Comparison of ENCODE assay signal across 21 cellular contexts in the genomic region with DNA sequence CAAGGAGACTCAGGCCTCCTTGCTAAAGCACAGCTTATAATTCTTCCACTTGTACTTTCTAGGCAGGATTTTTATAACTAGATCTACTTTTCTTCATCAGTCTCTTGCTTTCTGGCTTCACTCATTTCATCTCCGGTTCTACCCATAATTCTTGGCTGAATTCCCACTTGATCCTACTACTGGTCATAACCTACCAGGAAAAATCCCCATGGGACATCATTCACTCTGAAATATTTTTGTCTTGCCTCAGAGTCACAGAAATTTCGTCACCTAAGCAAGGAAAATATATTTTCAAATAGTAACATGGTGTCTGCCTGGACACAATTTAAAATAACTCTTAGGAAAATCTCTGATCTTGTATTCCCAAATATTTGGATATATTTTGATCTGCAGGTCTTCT.
DNase-seq lines count a peak whose midpoint lies in the region; ATAC-seq, FAIRE-seq and TF ChIP-seq lines count a peak whose summit lies in the region.
"Had no signal": no experiment of that assay in that cellular context is flagged by ENCODE, and none has a peak within 500 bp of the region (broad histone marks: within the 10 kb centered on the region; RNA-seq: fewer than 3 reads in every experiment).

No MANE protein-coding gene starts in this region.

- H3K4me2 ChIP-seq in A549 (no peak overlapping the region), PC-3 (ENCODE audit: low read length) (peak overlapping the region; percentile 61)

- no peaks in the 10 kb centered on the region for H3K9me3 ChIP-seq in A549
- no peaks in the 10 kb centered on the region for H3K9me3 ChIP-seq in PC-3 (ENCODE audit: low read length)
- no peaks in the 10 kb centered on the region for H3K9me3 ChIP-seq in body of pancreas

- POLR2A ChIA-PET in A549 (lab: Yijun Ruan, JAX) = no interaction called here
- POLR2A ChIA-PET in PC-3 (lab: Charles Lee; ENCODE audit: unreplicated experiment) = no interaction called here

- no peak overlapping the region for H3K27ac ChIP-seq in A549
- peak overlapping the region; percentile 74 for H3K27ac ChIP-seq in PC-3 (ENCODE audit: low read length)
- H3K27ac ChIP-seq in epithelial cell of prostate = peak overlapping the region; percentile 35
- no peak overlapping the region for H3K27ac ChIP-seq in body of pancreas
- H3K27ac ChIP-seq: GM23248 had no signal

- H3K4me1 ChIP-seq in A549 (no peaks in the 10 kb centered on the region), PC-3 (ENCODE audit: insufficient read depth, low read length) (peaks cover 13% of the 10 kb centered on the region), body of pancreas (no peaks in the 10 kb centered on the region)

- BruUV-seq in PC-3 (replicated peaks; lab: Mats Ljungman, UMichigan) = no TSS peak

- no peak overlapping the region for H2AFZ ChIP-seq in PC-3 (ENCODE audit: low read length)
- H2AFZ ChIP-seq: GM23248 had no signal

- H3K36me3 ChIP-seq in PC-3 (ENCODE audit: low read depth, low read length) = no peaks in the 10 kb centered on the region
- H3K36me3 ChIP-seq in body of pancreas (replicated peaks in 1 of 2; ENCODE audit: insufficient read depth in 1 of 2, low read depth in 2 of 2) = no peaks in the 10 kb centered on the region

- DNase-seq in A549 (ENCODE audit: low read depth in 1 of 2, low spot score in 1 of 2) = no peak
- DNase-seq in PC-3 = peak; percentile 13
- no peak for DNase-seq in epithelial cell of prostate (ENCODE audit: low read depth, low spot score)
- DNase-seq in myocyte (ENCODE audit: low read depth) = peak; percentile 1
- DNase-seq in NCI-H774 (lab: John Stamatoyannopoulos, UW) = no peak
- DNase-seq in activated naive CD4-positive, alpha-beta T cell treated with Interleukin-2 at 50 U/mL for 16 hours = no peak
- DNase-seq in NCI-H2029 treated with DMSO at 0.1 percent for 48 hours (lab: John Stamatoyannopoulos, UW) = no peak
- DNase-seq in body of pancreas = no peak
- DNase-seq: 8988T; C1 segment of cervical spinal cord; Calu3; CD4-positive, alpha-beta memory T cell; COR-L47; DMS79 treated with DMSO at 0.1 percent for 48 hours; GF-D8; GM23248; H7; HCEC 1CT had no signal

- intact Hi-C loops in PC-3 (cut with micrococcal nuclease) (loop anchor here (2.0 kb wide), 1 partner anchor 39 kb away; no protein-coding TSS in a partner anchor), body of pancreas (cut with DNase I) (no loop called here)

- no peak overlapping the region for H3K4me3 ChIP-seq in A549
- H3K4me3 ChIP-seq in PC-3 (ENCODE audit: low read length) = no peak overlapping the region
- no peak overlapping the region for H3K4me3 ChIP-seq in body of pancreas
- H3K4me3 ChIP-seq: GM23248 had no signal

- no peaks in the 10 kb centered on the region for H4K20me1 ChIP-seq in PC-3 (ENCODE audit: low read length)

- no peaks in the 10 kb centered on the region for H3F3A ChIP-seq in PC-3 (ENCODE audit: low read length, unreplicated experiment)

- TF ChIP-seq POLR2A in A549 (IDR thresholded peaks at IDR 0.05; ENCODE audit: low read length) (no peak), body of pancreas (IDR thresholded peaks at IDR 0.05) (no peak)

- WGBS in A549 (ENCODE audit: missing lambda C conversion rate) = 0% methylated on average over 2 of the region's 2 CpGs
- 43 to 49% methylated on average over 2 of the region's 2 CpGs for WGBS in body of pancreas, 2 donors

- FAIRE-seq in A549 (lab: Jason Lieb, UNC) = peak; percentile 49
- FAIRE-seq: GM12891, GM18507, GM19239 had no signal

- TF ChIP-seq EP300 in A549 (IDR thresholded peaks at IDR 0.05) = no peak

- TF ChIP-seq RAD21 in A549 (conservative IDR thresholded peaks at IDR 0.05 in 1 of 2, IDR thresholded peaks at IDR 0.05 in 1 of 2) = no peak

- H3K9ac ChIP-seq in PC-3 (ENCODE audit: low read length) = no peak overlapping the region
- H3K9ac ChIP-seq: GM23248 had no signal

- CTCF ChIA-PET in A549 (lab: Yijun Ruan, JAX) (no interaction called here), PC-3 (lab: Charles Lee) (no interaction called here)

- ATAC-seq in A549 (no peak), PC-3 (no peak), body of pancreas (no peak)

- H3K27me3 ChIP-seq in PC-3 (ENCODE audit: low read length) = no peaks in the 10 kb centered on the region
- no peaks in the 10 kb centered on the region for H3K27me3 ChIP-seq in body of pancreas

- TF ChIP-seq CTCF in A549 (IDR thresholded peaks at IDR 0.05) (no peak), PC-3 (conservative IDR thresholded peaks at IDR 0.05; ENCODE audit: low read depth, low read length) (no peak), body of pancreas (IDR thresholded peaks at IDR 0.05) (no peak)

- H3K79me2 ChIP-seq in PC-3 (ENCODE audit: low read length) = no peaks in the 10 kb centered on the region

- no peaks in the 10 kb centered on the region for H3K9me2 ChIP-seq in PC-3 (replicated peaks; ENCODE audit: low read length)

TF ChIP-seq in A549, 52 proteins besides CTCF, POLR2A, EP300 and RAD21:
- no peak for TF ChIP-seq BHLHE40 (IDR thresholded peaks at IDR 0.05; ENCODE audit: low read depth, low read length)
- no peak for TF ChIP-seq CBX8 (IDR thresholded peaks at IDR 0.05)
- no peak for TF ChIP-seq JUNB (IDR thresholded peaks at IDR 0.05)
- no peak for TF ChIP-seq FOXS1 (CRISPR knock-in tag; IDR thresholded peaks at IDR 0.05)
- TF ChIP-seq, protein P1, sequence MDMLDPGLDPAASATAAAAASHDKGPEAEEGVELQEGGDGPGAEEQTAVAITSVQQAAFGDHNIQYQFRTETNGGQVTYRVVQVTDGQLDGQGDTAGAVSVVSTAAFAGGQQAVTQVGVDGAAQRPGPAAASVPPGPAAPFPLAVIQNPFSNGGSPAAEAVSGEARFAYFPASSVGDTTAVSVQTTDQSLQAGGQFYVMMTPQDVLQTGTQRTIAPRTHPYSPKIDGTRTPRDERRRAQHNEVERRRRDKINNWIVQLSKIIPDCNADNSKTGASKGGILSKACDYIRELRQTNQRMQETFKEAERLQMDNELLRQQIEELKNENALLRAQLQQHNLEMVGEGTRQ (IDR thresholded peaks at IDR 0.05) = no peak
- no peak for TF ChIP-seq PHF8 (IDR thresholded peaks at IDR 0.05; ENCODE audit: borderline replicate concordance, low read depth)
- no peak for TF ChIP-seq CBX2 (IDR thresholded peaks at IDR 0.05; ENCODE audit: borderline replicate concordance, low read depth)
- no peak for TF ChIP-seq HEYL (CRISPR knock-in tag; IDR thresholded peaks at IDR 0.05)
- no peak for TF ChIP-seq ELK1 (IDR thresholded peaks at IDR 0.05; ENCODE audit: low read depth, low read length)

Comparison
In these comparisons a context has a peak if more than half of its experiments do, and no peak if none do; other contexts are left out.
1. DNase-seq: peak in PC-3 (single experiment) and myocyte (single experiment); none in A549 (0 of 2), epithelial cell of prostate (single experiment), NCI-H774 (single experiment), activated naive CD4-positive, alpha-beta T cell treated with Interleukin-2 at 50 U/mL for 16 hours (single experiment), NCI-H2029 treated with DMSO at 0.1 percent for 48 hours (single experiment) and body of pancreas (0 of 4).
2. H3K27ac ChIP-seq: peak in PC-3 (single experiment) and epithelial cell of prostate (single experiment); none in A549 (0 of 2) and body of pancreas (0 of 4).